ENCODE assay signal across 21 cellular contexts in genomic region chr2:141888987-141889555, GRCh38.
A peak's percentile ranks its signal among the peaks of the same experiment; 100 is the strongest.
DNase-seq lines count a peak whose midpoint lies in the region; ATAC-seq, FAIRE-seq and TF ChIP-seq lines count a peak whose summit lies in the region.
"Had no signal": no experiment of that assay in that cellular context is flagged by ENCODE, and none has a peak within 500 bp of the region (broad histone marks: within the 10 kb centered on the region; RNA-seq: fewer than 3 reads in every experiment).

No MANE protein-coding gene starts in this region.

- H3K27me3 ChIP-seq in HepG2 (ENCODE audit: control insufficient read depth in 1 of 2, insufficient read depth in 2 of 2, low read length in 2 of 2) (no peaks in the 10 kb centered on the region), right lobe of liver (no peaks in the 10 kb centered on the region), dorsolateral prefrontal cortex (no peaks in the 10 kb centered on the region)
- H3K27me3 ChIP-seq: BE2C had no signal

- H3K79me2 ChIP-seq in HepG2 (ENCODE audit: insufficient read depth, low read length), result no peaks in the 10 kb centered on the region

- H3K27ac ChIP-seq in HepG2 (ENCODE audit: extremely low read length, insufficient read depth, low read length), result no peak overlapping the region
- no peak overlapping the region for H3K27ac ChIP-seq in right lobe of liver
- peak overlapping the region in 49 of 59 donors; percentile 7 to 92 (median 76) for H3K27ac ChIP-seq in dorsolateral prefrontal cortex
- H3K27ac ChIP-seq in substantia nigra (ENCODE audit: low read depth, low read length, poor library complexity, severe bottlenecking), result peak overlapping the region; percentile 75
- H3K27ac ChIP-seq: 22Rv1 had no signal

- TF ChIP-seq CTCF in HepG2 (CRISPR knock-in tag; IDR thresholded peaks at IDR 0.05) (no peak), right lobe of liver (IDR thresholded peaks at IDR 0.05) (no peak), dorsolateral prefrontal cortex (IDR thresholded peaks at IDR 0.05 in 54 of 56, conservative IDR thresholded peaks at IDR 0.05 in 2 of 56; ENCODE audit: low read depth in 1 of 56, partially characterized antibody in 56 of 56) (no peak)

- CTCF ChIA-PET in HepG2 (lab: Yijun Ruan, JAX; ENCODE audit: low intra/inter-chr PET ratio, low total read pairs), result no interaction called here

- no peak overlapping the region for H3K4me2 ChIP-seq in HepG2 (ENCODE audit: low read depth, low read length)
- H3K4me2 ChIP-seq: GM23338 had no signal

- no peak overlapping the region for H3K9ac ChIP-seq in HepG2 (ENCODE audit: insufficient read depth, low read depth, low read length)

- H3K4me1 ChIP-seq in HepG2 (ENCODE audit: insufficient read depth, low read length), result no peaks in the 10 kb centered on the region
- H3K4me1 ChIP-seq in right lobe of liver, result no peaks in the 10 kb centered on the region
- H3K4me1 ChIP-seq: BE2C had no signal

- FAIRE-seq in HepG2 (lab: Jason Lieb, UNC), result no peak
- FAIRE-seq: GM12878, GM19239, H54 had no signal

- no TSS peak for BruUV-seq in HepG2 (replicated peaks; lab: Mats Ljungman, UMichigan)

- H3K36me3 ChIP-seq in HepG2 (replicated peaks in 1 of 2; ENCODE audit: control insufficient read depth in 1 of 2, insufficient read depth in 2 of 2, low read length in 2 of 2) (no peaks in the 10 kb centered on the region), right lobe of liver (no peaks in the 10 kb centered on the region)
- H3K36me3 ChIP-seq: BE2C had no signal

- intact Hi-C loops in HepG2 (cut with micrococcal nuclease; ENCODE audit: unreplicated experiment) (no loop called here), right lobe of liver (cut with DNase I) (no loop called here), dorsolateral prefrontal cortex (cut with DNase I) (no loop called here)

- H2AFZ ChIP-seq in HepG2 (ENCODE audit: low read length), result no peak overlapping the region

- H3K4me3 ChIP-seq in HepG2 (replicated peaks in 1 of 3; ENCODE audit: insufficient read depth in 1 of 3, low read depth in 2 of 3, low read length in 3 of 3) (no peak overlapping the region), right lobe of liver (no peak overlapping the region), dorsolateral prefrontal cortex (peak overlapping the region in 19 of 59 donors; percentile 2 to 51 (median 24))
- H3K4me3 ChIP-seq: GM12878, GM23338 had no signal

- H4K20me1 ChIP-seq in HepG2 (ENCODE audit: insufficient read depth, low read length), result no peaks in the 10 kb centered on the region

- TF ChIP-seq POLR2A in HepG2 (IDR thresholded peaks at IDR 0.05; ENCODE audit: insufficient read depth in 1 of 2, low read depth in 2 of 2, low read length in 2 of 2) (no peak), right lobe of liver (IDR thresholded peaks at IDR 0.05) (no peak)

- DNase-seq in HepG2 (ENCODE audit: low spot score) (no peak), right lobe of liver (no peak), dorsolateral prefrontal cortex (no peak), substantia nigra (lab: John Stamatoyannopoulos, UW) (no peak), ACHN (no peak)
- no peak for DNase-seq in stimulated activated naive CD4-positive, alpha-beta T cell treated with Interleukin-2 at 50 U/mL for 16 hours (lab: John Stamatoyannopoulos, UW)
- DNase-seq: BE2C; CD4-positive, CD25-positive, alpha-beta regulatory T cell; CD8-positive, alpha-beta memory T cell; COR-L47; DMS 273 treated with DMSO at 0.1 percent for 48 hours; DMS53; DND-41; EL; HCEC 1CT had no signal

- in situ Hi-C loops in HepG2 (cut with HindIII; ENCODE audit: extremely low pct_ligation_motif_present, low pct_unique_long_range_greater_than_20kb), result no loop called here
- in situ Hi-C loops in ACHN (cut with HindIII; ENCODE audit: low pct_ligation_motif_present, low pct_unique_long_range_greater_than_20kb, low sequenced_read_pairs), result no loop called here

- POLR2A ChIA-PET in HepG2 (lab: Yijun Ruan, JAX), result no interaction called here

- ATAC-seq in HepG2, result no peak
- no peak for ATAC-seq in right lobe of liver
- no peak for ATAC-seq in GM19351 (IDR thresholded peaks at IDR 0.05; ENCODE audit: unreplicated experiment)
- ATAC-seq: GM12878, GM23338 had no signal

- TF ChIP-seq RAD21 in HepG2 (CRISPR knock-in tag; IDR thresholded peaks at IDR 0.05), result no peak

- TF ChIP-seq EP300 in HepG2 (IDR thresholded peaks at IDR 0.05; ENCODE audit: low read depth in 2 of 2, low read length in 2 of 2) (no peak), HepG2 (CRISPR knock-in tag; IDR thresholded peaks at IDR 0.05; ENCODE audit: borderline replicate concordance) (no peak)

- no peaks in the 10 kb centered on the region for H3K9me3 ChIP-seq in HepG2 (ENCODE audit: low read length)
- no peaks in the 10 kb centered on the region for H3K9me3 ChIP-seq in right lobe of liver
- H3K9me3 ChIP-seq: BE2C had no signal

- WGBS in HepG2 (ENCODE audit: low lambda C conversion rate), result 0% methylated on average over 1 of the region's 1 CpG
- 32% methylated on average over 1 of the region's 1 CpG for WGBS in right lobe of liver (ENCODE audit: insufficient coverage, low coverage, low lambda C conversion rate, missing lambda C conversion rate)

TF ChIP-seq in HepG2, 621 proteins besides CTCF, POLR2A, EP300 and RAD21:
- no peak for TF ChIP-seq KDM5B (CRISPR knock-in tag; IDR thresholded peaks at IDR 0.05; ENCODE audit: borderline replicate concordance)
- peak; percentile 69; the same call in 1 of the 2 replicates for TF ChIP-seq MAFF (IDR thresholded peaks at IDR 0.05; ENCODE audit: low read depth, low read length)
- TF ChIP-seq ERF (CRISPR knock-in tag; IDR thresholded peaks at IDR 0.05), result no peak
- TF ChIP-seq TOPORS (CRISPR knock-in tag; IDR thresholded peaks at IDR 0.05), result no peak
- TF ChIP-seq MAFK (conservative IDR thresholded peaks at IDR 0.05 in 1 of 2, IDR thresholded peaks at IDR 0.05 in 1 of 2; ENCODE audit: low read length in 2 of 2), result peak; percentile 51 to 80

Comparison
In these comparisons a context has a peak if more than half of its experiments do, and no peak if none do; other contexts are left out.
1. H3K27ac ChIP-seq: peak in dorsolateral prefrontal cortex (49 of 59) and substantia nigra (single experiment); none in HepG2 (single experiment) and right lobe of liver (0 of 3).